ENCODE assay signal across 11 cellular contexts in genomic region chr15:93152951-93153350, GRCh38.
DNase-seq lines count a peak whose midpoint lies in the region; ATAC-seq and TF ChIP-seq lines count a peak whose summit lies in the region.
"Had no signal": no experiment of that assay in that cellular context is flagged by ENCODE, and none has a peak within 500 bp of the region (broad histone marks: within the 10 kb centered on the region; RNA-seq: fewer than 3 reads in every experiment).

No MANE protein-coding gene starts in this region.

- no peak overlapping the region for H3K18ac ChIP-seq in trophoblast cell (ENCODE audit: low read length)

- no peak overlapping the region for H4K12ac ChIP-seq in trophoblast cell (ENCODE audit: low read depth, low read length)

- H3K4ac ChIP-seq in trophoblast cell (ENCODE audit: low read depth, low read length), result no peak overlapping the region

- DNase-seq in C1 segment of cervical spinal cord (lab: John Stamatoyannopoulos, UW) (peak in 13 of 14 donors; percentile 8 to 77 (median 50)), anterior cingulate cortex (lab: John Stamatoyannopoulos, UW) (peak in 47 of 58 donors; percentile 13 to 86 (median 53)), left cardiac atrium (peak; percentile 61), trophoblast cell (no peak), NCI-H187 (lab: John Stamatoyannopoulos, UW) (no peak)
- no peak for DNase-seq in activated CD4-positive, CD25-positive, alpha-beta regulatory T cell treated with anti-CD3 and anti-CD28 coated beads, Interleukin-2, amount 50 U/mL, for 72 hours
- DNase-seq: GF-D8; NCI-H82; stimulated activated CD4-positive, alpha-beta T cell treated with anti-CD3 and anti-CD28 coated beads, Interleukin-4, amount 100 ng/mL, for 1 hour had no signal

- no peak overlapping the region for H3K14ac ChIP-seq in trophoblast cell (ENCODE audit: low read length)

- H3K23ac ChIP-seq in trophoblast cell (ENCODE audit: low read length), result peak overlapping the region; percentile 58

- H2BK120ac ChIP-seq in trophoblast cell (ENCODE audit: insufficient read depth, low read length, poor library complexity), result no peak overlapping the region

- H2AFZ ChIP-seq in trophoblast cell (ENCODE audit: insufficient read depth, low read length, poor library complexity), result no peak overlapping the region

- H2BK5ac ChIP-seq in trophoblast cell (ENCODE audit: low read depth, low read length, poor library complexity), result no peak overlapping the region

- no peak overlapping the region for H3K4me3 ChIP-seq in trophoblast cell (ENCODE audit: low read depth, low read length)

- ATAC-seq in left cardiac atrium (peak; percentile 85 to 87), HG03565 (IDR thresholded peaks at IDR 0.05; ENCODE audit: unreplicated experiment) (no peak), SK-N-SH treated with all-trans-retinoic acid at 6 μM for 48 hours (no peak)

- WGBS in trophoblast cell (ENCODE audit: extremely low coverage, insufficient coverage, insufficient read length), result no CpG with 5 or more reads among the region's 6 CpGs

- H3K4me1 ChIP-seq in trophoblast cell (ENCODE audit: control insufficient read depth in 1 of 2, insufficient read depth in 2 of 2, low read length in 2 of 2), result no peaks in the 10 kb centered on the region

- H4K91ac ChIP-seq in trophoblast cell (ENCODE audit: low read depth, low read length), result no peak overlapping the region

- no peak overlapping the region for H2AK5ac ChIP-seq in trophoblast cell (ENCODE audit: low read length)

- no peak overlapping the region for H2BK12ac ChIP-seq in trophoblast cell (ENCODE audit: low read length)

- no peaks in the 10 kb centered on the region for H3K36me3 ChIP-seq in trophoblast cell (ENCODE audit: control insufficient read depth in 1 of 2, insufficient read depth in 2 of 2, low read length in 2 of 2)

- H3K79me2 ChIP-seq in trophoblast cell (ENCODE audit: control insufficient read depth, insufficient read depth, low read length, poor library complexity), result no peaks in the 10 kb centered on the region

- no peak overlapping the region for H4K8ac ChIP-seq in trophoblast cell (ENCODE audit: low read depth, low read length)

- no peak overlapping the region for H3K27ac ChIP-seq in trophoblast cell (ENCODE audit: low read depth, low read length)

- no peaks in the 10 kb centered on the region for H3K27me3 ChIP-seq in trophoblast cell (ENCODE audit: insufficient read depth, low read length)

- intact Hi-C loops in left cardiac atrium (cut with DNase I), result no loop called here

- no peak overlapping the region for H3K9ac ChIP-seq in trophoblast cell (ENCODE audit: low read length)

- no peak overlapping the region for H3K4me2 ChIP-seq in trophoblast cell (ENCODE audit: low read length)

- H3K9me3 ChIP-seq in trophoblast cell (ENCODE audit: insufficient read depth, low read depth, low read length), result no peaks in the 10 kb centered on the region

- no peaks in the 10 kb centered on the region for H3K79me1 ChIP-seq in trophoblast cell (ENCODE audit: low read length)

TF ChIP-seq in SK-N-SH treated with all-trans-retinoic acid at 6 μM for 48 hours, 23 proteins besides CTCF, POLR2A, EP300 and RAD21:
- no peak for TF ChIP-seq ARNTL (CRISPR knock-in tag; IDR thresholded peaks at IDR 0.05; ENCODE audit: borderline replicate concordance, low read depth)
- no peak for TF ChIP-seq ZFP30 (CRISPR knock-in tag; IDR thresholded peaks at IDR 0.05)
- TF ChIP-seq TCF4 (CRISPR knock-in tag; IDR thresholded peaks at IDR 0.05; ENCODE audit: borderline replicate concordance), result no peak
- TF ChIP-seq ZC3H10 (CRISPR knock-in tag; IDR thresholded peaks at IDR 0.05), result no peak
- TF ChIP-seq RARB (CRISPR knock-in tag; IDR thresholded peaks at IDR 0.05), result no peak
- no peak for TF ChIP-seq CREB5 (CRISPR knock-in tag; IDR thresholded peaks at IDR 0.05; ENCODE audit: low read depth)
- TF ChIP-seq ESRRG (CRISPR knock-in tag; IDR thresholded peaks at IDR 0.05), result no peak
- no peak for TF ChIP-seq PPARA (CRISPR knock-in tag; IDR thresholded peaks at IDR 0.05; ENCODE audit: borderline replicate concordance)
- no peak for TF ChIP-seq ZNF70 (CRISPR knock-in tag; IDR thresholded peaks at IDR 0.05)
- no peak for TF ChIP-seq OSR1 (CRISPR knock-in tag; IDR thresholded peaks at IDR 0.05)
- TF ChIP-seq PATZ1 (CRISPR knock-in tag; IDR thresholded peaks at IDR 0.05; ENCODE audit: borderline replicate concordance), result no peak
- no peak for TF ChIP-seq CSRNP3 (CRISPR knock-in tag; IDR thresholded peaks at IDR 0.05)
- TF ChIP-seq CSDC2 (CRISPR knock-in tag; IDR thresholded peaks at IDR 0.05), result no peak
- no peak for TF ChIP-seq TSHZ2 (CRISPR knock-in tag; IDR thresholded peaks at IDR 0.05)

Comparison
In these comparisons a context has a peak if more than half of its experiments do, and no peak if none do; other contexts are left out.
1. DNase-seq: peak in C1 segment of cervical spinal cord (13 of 14), anterior cingulate cortex (47 of 58) and left cardiac atrium (single experiment); none in trophoblast cell (0 of 2), NCI-H187 (0 of 2) and activated CD4-positive, CD25-positive, alpha-beta regulatory T cell treated with anti-CD3 and anti-CD28 coated beads, Interleukin-2, amount 50 U/mL, for 72 hours (single experiment).
2. ATAC-seq: peak in left cardiac atrium (2 of 2); none in HG03565 (single experiment) and SK-N-SH treated with all-trans-retinoic acid at 6 μM for 48 hours (single experiment).